In the genomic region with DNA sequence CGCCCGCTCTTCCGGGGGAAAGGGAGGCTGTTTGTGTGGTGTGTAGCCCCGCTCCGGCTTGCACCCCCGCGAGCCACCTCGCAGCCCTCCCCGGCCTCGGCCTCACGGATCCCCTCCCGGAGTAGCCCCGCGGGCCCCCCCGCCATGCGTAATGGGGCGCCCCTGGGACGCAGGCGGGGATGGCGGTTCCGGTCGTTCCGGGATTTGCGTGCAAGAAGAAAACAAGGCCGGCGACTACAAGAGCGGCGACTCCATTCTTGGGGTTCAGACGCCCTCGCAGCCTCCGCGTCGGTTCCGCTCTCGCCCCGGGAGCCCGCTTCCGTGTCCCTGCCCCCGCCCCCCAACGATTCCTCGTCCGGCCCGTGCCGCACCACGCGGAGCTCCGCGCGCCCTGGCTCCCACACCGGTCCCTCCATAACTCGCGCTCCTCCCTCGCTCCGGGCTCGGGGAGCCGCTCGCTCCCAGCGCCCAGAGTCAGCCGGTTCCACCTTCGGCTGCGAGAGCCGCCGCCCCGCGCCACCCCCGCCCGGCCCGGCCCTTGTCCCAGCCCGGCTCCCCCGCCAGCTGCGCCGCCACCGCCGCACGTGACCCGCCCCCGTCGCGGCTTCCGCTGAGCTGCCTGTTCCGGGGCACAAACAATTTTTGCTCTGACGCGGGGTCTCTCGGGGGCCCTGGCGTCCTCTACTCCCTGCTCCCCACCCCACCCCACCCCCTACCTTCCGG, we compare ENCODE assay signal across 1 cellular context.
A peak's percentile ranks its signal among the peaks of the same experiment; 100 is the strongest.
TF ChIP-seq lines count a peak whose summit lies in the region.

No MANE protein-coding gene starts in this region.

TF ChIP-seq in K562, 482 proteins besides CTCF, POLR2A, EP300 and RAD21 (continued from another document):
- TF ChIP-seq, protein P1, sequence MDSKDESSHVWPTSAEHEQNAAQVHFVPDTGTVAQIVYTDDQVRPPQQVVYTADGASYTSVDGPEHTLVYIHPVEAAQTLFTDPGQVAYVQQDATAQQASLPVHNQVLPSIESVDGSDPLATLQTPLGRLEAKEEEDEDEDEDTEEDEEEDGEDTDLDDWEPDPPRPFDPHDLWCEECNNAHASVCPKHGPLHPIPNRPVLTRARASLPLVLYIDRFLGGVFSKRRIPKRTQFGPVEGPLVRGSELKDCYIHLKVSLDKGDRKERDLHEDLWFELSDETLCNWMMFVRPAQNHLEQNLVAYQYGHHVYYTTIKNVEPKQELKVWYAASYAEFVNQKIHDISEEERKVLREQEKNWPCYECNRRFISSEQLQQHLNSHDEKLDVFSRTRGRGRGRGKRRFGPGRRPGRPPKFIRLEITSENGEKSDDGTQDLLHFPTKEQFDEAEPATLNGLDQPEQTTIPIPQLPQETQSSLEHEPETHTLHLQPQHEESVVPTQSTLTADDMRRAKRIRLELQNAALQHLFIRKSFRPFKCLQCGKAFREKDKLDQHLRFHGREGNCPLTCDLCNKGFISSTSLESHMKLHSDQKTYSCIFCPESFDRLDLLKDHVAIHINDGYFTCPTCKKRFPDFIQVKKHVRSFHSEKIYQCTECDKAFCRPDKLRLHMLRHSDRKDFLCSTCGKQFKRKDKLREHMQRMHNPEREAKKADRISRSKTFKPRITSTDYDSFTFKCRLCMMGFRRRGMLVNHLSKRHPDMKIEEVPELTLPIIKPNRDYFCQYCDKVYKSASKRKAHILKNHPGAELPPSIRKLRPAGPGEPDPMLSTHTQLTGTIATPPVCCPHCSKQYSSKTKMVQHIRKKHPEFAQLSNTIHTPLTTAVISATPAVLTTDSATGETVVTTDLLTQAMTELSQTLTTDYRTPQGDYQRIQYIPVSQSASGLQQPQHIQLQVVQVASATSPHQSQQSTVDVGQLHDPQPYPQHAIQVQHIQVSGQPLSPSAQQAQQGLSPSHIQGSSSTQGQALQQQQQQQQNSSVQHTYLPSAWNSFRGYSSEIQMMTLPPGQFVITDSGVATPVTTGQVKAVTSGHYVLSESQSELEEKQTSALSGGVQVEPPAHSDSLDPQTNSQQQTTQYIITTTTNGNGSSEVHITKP (IDR thresholded peaks at IDR 0.05; ENCODE audit: partially characterized antibody), result peak; percentile 36
- TF ChIP-seq POLR2G (IDR thresholded peaks at IDR 0.05; ENCODE audit: low read depth, low read length) (peak; percentile 70), CCNT2 (IDR thresholded peaks at IDR 0.05; ENCODE audit: borderline replicate concordance, extremely low read depth, insufficient read length, low read depth, low read length) (peak; percentile 53), ZEB2 (IDR thresholded peaks at IDR 0.05) (no peak), YY1 (IDR thresholded peaks at IDR 0.05; ENCODE audit: borderline replicate concordance in 1 of 3, control insufficient read depth in 1 of 3, extremely low read depth in 1 of 3, insufficient read depth in 3 of 3, insufficient read length in 1 of 3, insufficient replicate concordance in 2 of 3, low read depth in 1 of 3, low read length in 2 of 3) (peak in 2 of 3 experiments; percentile 31 to 41), EGR1 (conservative IDR thresholded peaks at IDR 0.05) (peak; percentile 75), NRF1 (conservative IDR thresholded peaks at IDR 0.05 in 1 of 2, IDR thresholded peaks at IDR 0.05 in 1 of 2) (no peak), ZNF695 (CRISPR knock-in tag; IDR thresholded peaks at IDR 0.05) (no peak), MAZ (CRISPR knock-in tag; conservative IDR thresholded peaks at IDR 0.05 in 1 of 2, IDR thresholded peaks at IDR 0.05 in 1 of 2) (0 out of 4 replicates have a peak, but pooled peaks of 1 of the 2 experiments have one; percentile 2), NR3C1 (CRISPR knock-in tag; IDR thresholded peaks at IDR 0.05) (no peak), CBFA2T3 (IDR thresholded peaks at IDR 0.05) (no peak), ZNF263 (CRISPR knock-in tag; IDR thresholded peaks at IDR 0.05; ENCODE audit: borderline replicate concordance) (peak; percentile 10; the same call in 1 of the 2 replicates)
- TF ChIP-seq, protein P2, sequence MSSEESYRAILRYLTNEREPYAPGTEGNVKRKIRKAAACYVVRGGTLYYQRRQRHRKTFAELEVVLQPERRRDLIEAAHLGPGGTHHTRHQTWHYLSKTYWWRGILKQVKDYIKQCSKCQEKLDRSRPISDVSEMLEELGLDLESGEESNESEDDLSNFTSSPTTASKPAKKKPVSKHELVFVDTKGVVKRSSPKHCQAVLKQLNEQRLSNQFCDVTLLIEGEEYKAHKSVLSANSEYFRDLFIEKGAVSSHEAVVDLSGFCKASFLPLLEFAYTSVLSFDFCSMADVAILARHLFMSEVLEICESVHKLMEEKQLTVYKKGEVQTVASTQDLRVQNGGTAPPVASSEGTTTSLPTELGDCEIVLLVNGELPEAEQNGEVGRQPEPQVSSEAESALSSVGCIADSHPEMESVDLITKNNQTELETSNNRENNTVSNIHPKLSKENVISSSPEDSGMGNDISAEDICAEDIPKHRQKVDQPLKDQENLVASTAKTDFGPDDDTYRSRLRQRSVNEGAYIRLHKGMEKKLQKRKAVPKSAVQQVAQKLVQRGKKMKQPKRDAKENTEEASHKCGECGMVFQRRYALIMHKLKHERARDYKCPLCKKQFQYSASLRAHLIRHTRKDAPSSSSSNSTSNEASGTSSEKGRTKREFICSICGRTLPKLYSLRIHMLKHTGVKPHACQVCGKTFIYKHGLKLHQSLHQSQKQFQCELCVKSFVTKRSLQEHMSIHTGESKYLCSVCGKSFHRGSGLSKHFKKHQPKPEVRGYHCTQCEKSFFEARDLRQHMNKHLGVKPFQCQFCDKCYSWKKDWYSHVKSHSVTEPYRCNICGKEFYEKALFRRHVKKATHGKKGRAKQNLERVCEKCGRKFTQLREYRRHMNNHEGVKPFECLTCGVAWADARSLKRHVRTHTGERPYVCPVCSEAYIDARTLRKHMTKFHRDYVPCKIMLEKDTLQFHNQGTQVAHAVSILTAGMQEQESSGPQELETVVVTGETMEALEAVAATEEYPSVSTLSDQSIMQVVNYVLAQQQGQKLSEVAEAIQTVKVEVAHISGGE (CRISPR knock-in tag; IDR thresholded peaks at IDR 0.05), result peak in 1 of 3 experiments; percentile 59; a peak in 1 of 6 replicates
